Comparison of ENCODE assay signal across 8 cellular contexts in genomic region chr20:50193169-50193850, GRCh38. TPM values are rescaled to one million over a fixed set of nuclear protein-coding genes. Genes with fewer than 3 reads are reported as not detected.
DNase-seq lines count a peak whose midpoint lies in the region; ATAC-seq and TF ChIP-seq lines count a peak whose summit lies in the region.

No MANE protein-coding gene starts in this region.

- H3K27me3 ChIP-seq in psoas muscle (ENCODE audit: insufficient read depth in 3 of 3, low read length in 2 of 3) = no peaks in the 10 kb centered on the region

- DNase-seq in SK-N-MC (ENCODE audit: low read depth, low spot score) = no peak
- DNase-seq in fibroblast of the aortic adventitia (ENCODE audit: low read depth) = peak; percentile 67
- DNase-seq in psoas muscle = peak in 1 of 2 donors; percentile 70
- no peak for DNase-seq in pons (ENCODE audit: low spot score)
- no peak for DNase-seq in ACHN
- DNase-seq in iPS-NIHi11 (ENCODE audit: low spot score) = no peak

- peak overlapping the region; percentile 97 for H3K27ac ChIP-seq in SK-N-MC
- H3K27ac ChIP-seq in psoas muscle = peak overlapping the region; percentile 97

- WGBS in psoas muscle, 3 donors = 24 to 37% (median 28%) methylated on average over 10 of the region's 10 CpGs

- in situ Hi-C loops in ACHN (cut with HindIII; ENCODE audit: low pct_ligation_motif_present, low pct_unique_long_range_greater_than_20kb, low sequenced_read_pairs) = no loop called here

- H3K4me3 ChIP-seq in GM08714 (ENCODE audit: low read length) (peak overlapping the region; percentile 66; the same call in 1 of the 2 replicates), SK-N-MC (peak overlapping the region; percentile 78), fibroblast of the aortic adventitia (ENCODE audit: low read depth, low read length) (peak overlapping the region; percentile 100), psoas muscle (peak overlapping the region; percentile 86)

- peak; percentile 7 for TF ChIP-seq CTCF in fibroblast of the aortic adventitia (IDR thresholded peaks at IDR 0.05; ENCODE audit: insufficient read depth, low read length)
- TF ChIP-seq CTCF in psoas muscle (IDR thresholded peaks at IDR 0.05) = no peak

- H3K36me3 ChIP-seq in SK-N-MC (ENCODE audit: insufficient read depth, low read length) = peaks cover 27% of the 10 kb centered on the region
- H3K36me3 ChIP-seq in psoas muscle (ENCODE audit: insufficient read depth in 1 of 2, low read depth in 1 of 2) = peaks cover 0 to 10% of the 10 kb centered on the region in 2 donors

- intact Hi-C loops in psoas muscle (cut with DNase I) = loop anchor here (2.0 to 5.0 kb wide), 3 partner anchors 99 to 205 kb away; no protein-coding TSS in a partner anchor

- peak in 3 of 4 donors; percentile 0 to 8 (median 6) for ATAC-seq in psoas muscle
- no peak for ATAC-seq in HG03460 (IDR thresholded peaks at IDR 0.05; ENCODE audit: unreplicated experiment)

- no peaks in the 10 kb centered on the region for H3K9me3 ChIP-seq in SK-N-MC (ENCODE audit: low read depth, low read length)
- H3K9me3 ChIP-seq in psoas muscle = no peaks in the 10 kb centered on the region

- H3K9ac ChIP-seq in SK-N-MC (ENCODE audit: insufficient read length) = peak overlapping the region; percentile 99

- H3K4me1 ChIP-seq in psoas muscle = no peaks in the 10 kb centered on the region

RNA-seq across cellular contexts. Expression of gene CEBPB, which starts 2.7 kb away (rescaled TPM):
- total RNA-seq in fibroblast of the aortic adventitia (ENCODE audit: low replicate concordance) (38.1 TPM in 2 replicates), psoas muscle (100 to 1,000 TPM; 144 to 445 (median 283) TPM)
- polyA plus RNA-seq in psoas muscle = 100 to 1,000 TPM in 1 of 3 donors, 10 to 100 TPM in 2; 38.7 to 125 (median 83.2) TPM

RNA-seq across cellular contexts. Expression of gene PEDS1, which starts 39.8 kb away (rescaled TPM):
- total RNA-seq in fibroblast of the aortic adventitia (ENCODE audit: low replicate concordance) (9.3 and 19.9 TPM in 2 replicates), psoas muscle (10 to 100 TPM; 17.5 to 59.2 (median 35.0) TPM)
- polyA plus RNA-seq in psoas muscle = 10 to 100 TPM; 23.8 to 55.1 (median 49.2) TPM
